16 cellular contexts compared by ENCODE assay signal in the genomic region with DNA sequence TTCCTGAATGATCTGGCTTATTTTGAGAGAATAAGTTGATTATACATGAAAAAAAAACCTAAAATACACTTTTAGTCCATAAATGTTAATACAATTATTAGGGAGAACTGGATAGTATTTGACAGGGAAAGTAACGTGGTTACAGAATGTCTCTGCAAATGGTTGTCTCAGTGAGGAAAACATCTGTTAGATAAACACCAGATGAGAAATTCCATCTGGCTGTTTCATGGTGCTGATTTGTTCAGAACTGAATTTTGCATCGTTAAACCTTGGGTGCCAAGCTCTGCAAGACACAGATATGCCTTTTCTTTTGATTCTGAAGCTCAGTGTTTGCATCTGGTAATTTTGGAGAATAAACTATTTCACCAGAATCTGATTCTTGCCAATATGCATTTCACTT.
DNase-seq lines count a peak whose midpoint lies in the region; ATAC-seq and TF ChIP-seq lines count a peak whose summit lies in the region.
"Had no signal": no experiment of that assay in that cellular context is flagged by ENCODE, and none has a peak within 500 bp of the region (broad histone marks: within the 10 kb centered on the region; RNA-seq: fewer than 3 reads in every experiment).

No MANE protein-coding gene starts in this region.

- H3K79me1 ChIP-seq in IMR-90 (ENCODE audit: low read depth in 1 of 2, low read length in 2 of 2), result no peaks in the 10 kb centered on the region

- no peaks in the 10 kb centered on the region for H3K4me1 ChIP-seq in IMR-90 (ENCODE audit: control insufficient read depth, insufficient read depth, low read length)
- H3K4me1 ChIP-seq in hepatocyte (ENCODE audit: insufficient read depth), result peaks cover 11% of the 10 kb centered on the region

- H3K4me3 ChIP-seq in IMR-90 (ENCODE audit: insufficient read depth, low read depth, low read length), result no peak overlapping the region
- H3K4me3 ChIP-seq in hepatocyte, result no peak overlapping the region

- no peak overlapping the region for H3K27ac Mint-ChIP-seq in activated CD4-positive, alpha-beta T cell treated with anti-CD3 and anti-CD28 coated beads, Interleukin-2, amount 10 ng/mL, durations not matched to agents 24 days and 14 days
- H3K27ac Mint-ChIP-seq: type B pancreatic cell had no signal

- H3K9ac ChIP-seq in IMR-90 (ENCODE audit: low read depth, low read length), result no peak overlapping the region

- DNase-seq in A172 (ENCODE audit: low spot score) (peak; percentile 11), IMR-90 (peak; percentile 58), astrocyte of the hippocampus (ENCODE audit: low read depth, low spot score) (peak; percentile 21), hepatocyte (ENCODE audit: low spot score) (peak; percentile 11), COLO829 (ENCODE audit: low spot score) (no peak), OCI-M1 (lab: John Stamatoyannopoulos, UW) (no peak)
- no peak for DNase-seq in activated CD4-positive, alpha-beta T cell treated with anti-CD3 and anti-CD28 coated beads, Interleukin-2, amount 10 ng/mL, durations not matched to agents 24 days and 14 days
- DNase-seq: 8988T; amygdala; islet precursor cell; NCI-H1436 treated with DMSO at 0.1 percent for 48 hours; NCI-H510A treated with DMSO at 0.1 percent for 48 hours; SHP77 treated with DMSO at 0.1 percent for 48 hours; stimulated activated naive CD8-positive, alpha-beta T cell treated with anti-CD3 and anti-CD28 coated beads, Interleukin-15, Interleukin-2, amounts not matched to agents 100 U/mL and 50 U/mL, for 24 hours had no signal

- H3K9me1 ChIP-seq in IMR-90 (ENCODE audit: insufficient read depth, low read length), result no peaks in the 10 kb centered on the region

- no peak overlapping the region for H2AK5ac ChIP-seq in IMR-90 (ENCODE audit: low read depth, low read length)

- TF ChIP-seq CTCF in IMR-90 (conservative IDR thresholded peaks at IDR 0.05; ENCODE audit: low read depth, low read length), result no peak
- no peak for TF ChIP-seq CTCF in hepatocyte (IDR thresholded peaks at IDR 0.05; ENCODE audit: poor library complexity)

- H3K36me3 ChIP-seq in IMR-90 (ENCODE audit: control insufficient read depth, insufficient read depth, low read length) (no peaks in the 10 kb centered on the region), hepatocyte (replicated peaks; ENCODE audit: insufficient read depth, low read depth) (no peaks in the 10 kb centered on the region)

- no peaks in the 10 kb centered on the region for H3K79me2 ChIP-seq in hepatocyte

- in situ Hi-C loops in IMR-90 (cut with MboI; ENCODE audit: low sequenced_read_pairs), result no loop called here

- H3K4ac ChIP-seq in IMR-90 (ENCODE audit: low read depth, low read length), result no peak overlapping the region

- H4K91ac ChIP-seq in IMR-90 (ENCODE audit: insufficient read depth, low read depth, low read length), result no peak overlapping the region

- H3K27me3 Mint-ChIP-seq in activated CD4-positive, alpha-beta T cell treated with anti-CD3 and anti-CD28 coated beads, Interleukin-2, amount 10 ng/mL, durations not matched to agents 24 days and 14 days, result no peaks in the 10 kb centered on the region
- H3K27me3 Mint-ChIP-seq: type B pancreatic cell had no signal

- no peak overlapping the region; the same call in 1 of the 2 replicates for H2BK120ac ChIP-seq in IMR-90 (ENCODE audit: low read depth, low read length)

- H2AFZ ChIP-seq in IMR-90 (replicated peaks; ENCODE audit: low read length, poor library complexity) (no peak overlapping the region), hepatocyte (no peak overlapping the region)

- no peak overlapping the region for H3K4me3 Mint-ChIP-seq in activated CD4-positive, alpha-beta T cell treated with anti-CD3 and anti-CD28 coated beads, Interleukin-2, amount 10 ng/mL, durations not matched to agents 24 days and 14 days
- H3K4me3 Mint-ChIP-seq: type B pancreatic cell had no signal

- H3K9me3 ChIP-seq in IMR-90 (ENCODE audit: control insufficient read depth, insufficient read depth, low read length), result no peaks in the 10 kb centered on the region
- H3K9me3 ChIP-seq in hepatocyte (ENCODE audit: low read depth), result no peaks in the 10 kb centered on the region

- ATAC-seq in IMR-90 (ENCODE audit: low read depth) (peak; percentile 54), HG02885 (IDR thresholded peaks at IDR 0.05; ENCODE audit: poor library complexity, unreplicated experiment) (no peak)
- ATAC-seq: stimulated activated naive CD8-positive, alpha-beta T cell treated with anti-CD3 and anti-CD28 coated beads, Interleukin-15, Interleukin-2, amounts not matched to agents 100 U/mL and 50 U/mL, for 24 hours had no signal

- POLR2A ChIA-PET in IMR-90 (lab: Charles Lee; ENCODE audit: unreplicated experiment), result no interaction called here

- no peak overlapping the region for H2BK5ac ChIP-seq in IMR-90 (ENCODE audit: low read depth, low read length, poor library complexity, severe bottlenecking)

- H2BK15ac ChIP-seq in IMR-90 (ENCODE audit: low read depth, low read length), result no peak overlapping the region

- no peak overlapping the region for H2AK9ac ChIP-seq in IMR-90 (replicated peaks; ENCODE audit: low read depth, low read length, poor library complexity)

- dilution Hi-C loops in IMR-90 (cut with HindIII; ENCODE audit: low sequenced_read_pairs, unreplicated experiment), result no loop called here

- no peak overlapping the region for H4K5ac ChIP-seq in IMR-90 (ENCODE audit: low read depth, low read length)

- H3K14ac ChIP-seq in IMR-90 (replicated peaks; ENCODE audit: low read depth, low read length), result no peak overlapping the region

- H3K56ac ChIP-seq in IMR-90 (ENCODE audit: extremely low read depth, insufficient read depth, low read length), result no peak overlapping the region

- H3K18ac ChIP-seq in IMR-90 (ENCODE audit: low read depth, low read length), result no peak overlapping the region

- H3K36me3 Mint-ChIP-seq in activated CD4-positive, alpha-beta T cell treated with anti-CD3 and anti-CD28 coated beads, Interleukin-2, amount 10 ng/mL, durations not matched to agents 24 days and 14 days (ENCODE audit: low read depth), result no peaks in the 10 kb centered on the region
- H3K36me3 Mint-ChIP-seq: type B pancreatic cell had no signal

- no peaks in the 10 kb centered on the region for H4K20me1 ChIP-seq in IMR-90 (ENCODE audit: insufficient read depth, low read length)
- no peaks in the 10 kb centered on the region for H4K20me1 ChIP-seq in hepatocyte (ENCODE audit: insufficient read depth, poor library complexity, severe bottlenecking)

- no peak for TF ChIP-seq POLR2A in IMR-90 (IDR thresholded peaks at IDR 0.05; ENCODE audit: low read depth, low read length)

- H3K4me1 Mint-ChIP-seq in activated CD4-positive, alpha-beta T cell treated with anti-CD3 and anti-CD28 coated beads, Interleukin-2, amount 10 ng/mL, durations not matched to agents 24 days and 14 days, result no peaks in the 10 kb centered on the region

- H3K9me2 ChIP-seq in hepatocyte (replicated peaks; ENCODE audit: insufficient read depth), result no peaks in the 10 kb centered on the region

- no peaks in the 10 kb centered on the region for H3K9me3 Mint-ChIP-seq in activated CD4-positive, alpha-beta T cell treated with anti-CD3 and anti-CD28 coated beads, Interleukin-2, amount 10 ng/mL, durations not matched to agents 24 days and 14 days
- H3K9me3 Mint-ChIP-seq: type B pancreatic cell had no signal

- intact Hi-C loops in IMR-90 (cut with micrococcal nuclease), result no loop called here
- intact Hi-C loops in activated CD4-positive, alpha-beta T cell treated with anti-CD3 and anti-CD28 coated beads, Interleukin-2, amount 10 ng/mL, durations not matched to agents 24 days and 14 days (cut with micrococcal nuclease), result no loop called here

- no peaks in the 10 kb centered on the region for H3K27me3 ChIP-seq in IMR-90 (ENCODE audit: control insufficient read depth, insufficient read depth, low read length)
- H3K27me3 ChIP-seq in hepatocyte, result no peaks in the 10 kb centered on the region

- no peak overlapping the region; the same call in 1 of the 2 replicates for H3K4me2 ChIP-seq in IMR-90 (ENCODE audit: low read depth, low read length)
- H3K4me2 ChIP-seq in hepatocyte, result no peak overlapping the region

- H3K27ac ChIP-seq in IMR-90 (ENCODE audit: insufficient read depth, low read length) (no peak overlapping the region), hepatocyte (no peak overlapping the region)

- no TSS peak for BruUV-seq in IMR-90 (replicated peaks; lab: Mats Ljungman, UMichigan)

- TF ChIP-seq RAD21 in IMR-90 (IDR thresholded peaks at IDR 0.05; ENCODE audit: low read length), result no peak

- H2BK20ac ChIP-seq in IMR-90 (ENCODE audit: low read depth, low read length), result no peak overlapping the region

- WGBS in IMR-90 (ENCODE audit: extremely low coverage in 2 of 2, insufficient read length in 1 of 2), 2 experiments, result no CpG with 5 or more reads among the region's 2 CpGs
- 29% methylated on average over 2 of the region's 2 CpGs for WGBS in hepatocyte (ENCODE audit: low lambda C conversion rate, missing lambda C conversion rate)

- H4K8ac ChIP-seq in IMR-90 (ENCODE audit: low read depth in 2 of 2, low read length in 2 of 2), result no peak overlapping the region

- CTCF ChIA-PET in IMR-90 (lab: Yijun Ruan, JAX), result interaction anchor here (0.6 to 0.8 kb wide), 2 partner anchors 48 to 145 kb away, joined by 3 to 8 read pairs; no protein-coding TSS in a partner anchor

- no peak overlapping the region for H3K23ac ChIP-seq in IMR-90 (ENCODE audit: low read depth, low read length)

TF ChIP-seq in IMR-90, 13 proteins besides CTCF, POLR2A, EP300 and RAD21 (continues in another document):
- TF ChIP-seq MXI1 (IDR thresholded peaks at IDR 0.05; ENCODE audit: borderline replicate concordance, low read depth, low read length) (no peak), SMC3 (IDR thresholded peaks at IDR 0.05; ENCODE audit: low read depth, low read length) (no peak), RFX5 (IDR thresholded peaks at IDR 0.05; ENCODE audit: low read depth, low read length) (no peak), CEBPB (IDR thresholded peaks at IDR 0.05; ENCODE audit: low read depth, low read length) (no peak)
- TF ChIP-seq, protein P1, sequence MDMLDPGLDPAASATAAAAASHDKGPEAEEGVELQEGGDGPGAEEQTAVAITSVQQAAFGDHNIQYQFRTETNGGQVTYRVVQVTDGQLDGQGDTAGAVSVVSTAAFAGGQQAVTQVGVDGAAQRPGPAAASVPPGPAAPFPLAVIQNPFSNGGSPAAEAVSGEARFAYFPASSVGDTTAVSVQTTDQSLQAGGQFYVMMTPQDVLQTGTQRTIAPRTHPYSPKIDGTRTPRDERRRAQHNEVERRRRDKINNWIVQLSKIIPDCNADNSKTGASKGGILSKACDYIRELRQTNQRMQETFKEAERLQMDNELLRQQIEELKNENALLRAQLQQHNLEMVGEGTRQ (IDR thresholded peaks at IDR 0.05; ENCODE audit: low read depth, low read length), result no peak
- TF ChIP-seq, protein P2, sequence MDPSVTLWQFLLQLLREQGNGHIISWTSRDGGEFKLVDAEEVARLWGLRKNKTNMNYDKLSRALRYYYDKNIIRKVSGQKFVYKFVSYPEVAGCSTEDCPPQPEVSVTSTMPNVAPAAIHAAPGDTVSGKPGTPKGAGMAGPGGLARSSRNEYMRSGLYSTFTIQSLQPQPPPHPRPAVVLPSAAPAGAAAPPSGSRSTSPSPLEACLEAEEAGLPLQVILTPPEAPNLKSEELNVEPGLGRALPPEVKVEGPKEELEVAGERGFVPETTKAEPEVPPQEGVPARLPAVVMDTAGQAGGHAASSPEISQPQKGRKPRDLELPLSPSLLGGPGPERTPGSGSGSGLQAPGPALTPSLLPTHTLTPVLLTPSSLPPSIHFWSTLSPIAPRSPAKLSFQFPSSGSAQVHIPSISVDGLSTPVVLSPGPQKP (IDR thresholded peaks at IDR 0.05; ENCODE audit: borderline replicate concordance, low read depth, low read length), result no peak

Comparison
In these comparisons a context has a peak if more than half of its experiments do, and no peak if none do; other contexts are left out.
1. DNase-seq: peak in A172 (single experiment), IMR-90 (single experiment), astrocyte of the hippocampus (single experiment) and hepatocyte (single experiment); none in activated CD4-positive, alpha-beta T cell treated with anti-CD3 and anti-CD28 coated beads, Interleukin-2, amount 10 ng/mL, durations not matched to agents 24 days and 14 days (single experiment), COLO829 (single experiment) and OCI-M1 (single experiment).